Comparison of ENCODE assay signal across 12 cellular contexts in the genomic region with DNA sequence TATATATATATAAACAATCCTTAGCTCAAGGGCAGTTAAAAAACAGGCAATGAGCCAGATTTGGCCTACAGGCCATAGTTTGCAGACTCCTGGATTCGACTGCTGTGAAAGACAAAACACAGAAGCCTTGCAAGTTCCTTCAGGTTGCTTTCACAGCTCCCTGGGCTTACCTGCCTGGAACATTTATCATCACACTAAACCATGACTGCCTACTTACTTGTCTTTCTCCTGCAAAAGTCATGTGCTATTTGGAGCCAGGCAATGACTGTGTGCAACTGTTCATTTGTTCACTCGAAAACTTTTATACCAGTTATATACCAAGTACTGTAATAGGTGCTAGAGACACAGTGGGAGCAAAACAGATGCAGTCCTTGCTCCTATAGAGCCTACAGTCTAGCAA. TPM values are rescaled to one million over a fixed set of nuclear protein-coding genes. Genes with fewer than 3 reads are reported as not detected.
A peak's percentile ranks its signal among the peaks of the same experiment; 100 is the strongest.
DNase-seq lines count a peak whose midpoint lies in the region; ATAC-seq, FAIRE-seq and TF ChIP-seq lines count a peak whose summit lies in the region.
"Had no signal": no experiment of that assay in that cellular context is flagged by ENCODE, and none has a peak within 500 bp of the region (broad histone marks: within the 10 kb centered on the region; RNA-seq: fewer than 3 reads in every experiment).

No MANE protein-coding gene starts in this region.

- dilution Hi-C loops in keratinocyte (cut with MboI; ENCODE audit: extremely low pct_ligation_motif_present, low sequenced_read_pairs), result no loop called here

- peak overlapping the region; percentile 92 for H3K27ac Mint-ChIP-seq in activated CD8-positive, alpha-beta T cell treated with anti-CD3 and anti-CD28 coated beads for 36 hours
- no peak overlapping the region for H3K27ac Mint-ChIP-seq in nephron progenitor cell

- H3K79me2 ChIP-seq in DOHH2 (ENCODE audit: control insufficient read depth, low read length), result peaks cover 22% of the 10 kb centered on the region
- no peaks in the 10 kb centered on the region for H3K79me2 ChIP-seq in keratinocyte (ENCODE audit: control insufficient read depth, insufficient read depth, low read length)

- H3K27ac ChIP-seq in BLaER1 treated with 17β-estradiol and CSF1 and Interleukin-3, amounts not matched to agents 10 nM and 100 nM, result peak overlapping the region in 7 of 11 experiments; percentile 19 to 63 (median 55); a peak in 12 of 22 replicates
- H3K27ac ChIP-seq in DOHH2 (ENCODE audit: low read depth, low read length) (peak overlapping the region; percentile 61), keratinocyte (ENCODE audit: control insufficient read depth, insufficient read depth, low read length) (no peak overlapping the region), WERI-Rb-1 (no peak overlapping the region)
- H3K27ac ChIP-seq: coronary artery, prostate gland, testis had no signal

- no peaks in the 10 kb centered on the region for H4K20me1 ChIP-seq in BLaER1 treated with 17β-estradiol and CSF1 and Interleukin-3, amounts not matched to agents 10 nM and 100 nM
- H4K20me1 ChIP-seq in DOHH2 (ENCODE audit: control insufficient read depth, insufficient read depth, low read depth, low read length) (no peaks in the 10 kb centered on the region), keratinocyte (ENCODE audit: control insufficient read depth, extremely low read depth, insufficient read depth, low read length) (no peaks in the 10 kb centered on the region)

- TF ChIP-seq CTCF in DOHH2 (IDR thresholded peaks at IDR 0.05; ENCODE audit: low read depth, low read length, poor library complexity, severe bottlenecking) (no peak), keratinocyte (optimal IDR thresholded peaks at IDR 0.05 in 1 of 3, IDR thresholded peaks at IDR 0.05 in 1 of 3, conservative IDR thresholded peaks at IDR 0.05 in 1 of 3; ENCODE audit: extremely low read depth in 1 of 3, insufficient read depth in 2 of 3, low read length in 3 of 3) (no peak), WERI-Rb-1 (IDR thresholded peaks at IDR 0.05; ENCODE audit: low read depth, low read length) (no peak), nephron progenitor cell (IDR thresholded peaks at IDR 0.05) (no peak)
- TF ChIP-seq CTCF in activated CD8-positive, alpha-beta T cell treated with anti-CD3 and anti-CD28 coated beads for 36 hours (IDR thresholded peaks at IDR 0.05), result no peak

- no peaks in the 10 kb centered on the region for H3K9me3 ChIP-seq in BLaER1 treated with 17β-estradiol and CSF1 and Interleukin-3, amounts not matched to agents 10 nM and 100 nM (replicated peaks in 1 of 11)
- H3K9me3 ChIP-seq in DOHH2 (ENCODE audit: control insufficient read depth, insufficient read depth, low read length), result peaks cover 3% of the 10 kb centered on the region; the same call in 1 of the 2 replicates
- H3K9me3 ChIP-seq in keratinocyte (ENCODE audit: control insufficient read depth, low read depth, low read length), result no peaks in the 10 kb centered on the region
- H3K9me3 ChIP-seq in WERI-Rb-1 (ENCODE audit: severe bottlenecking), result no peaks in the 10 kb centered on the region
- H3K9me3 ChIP-seq: prostate gland, testis had no signal

- intact Hi-C loops in activated CD8-positive, alpha-beta T cell treated with anti-CD3 and anti-CD28 coated beads for 36 hours (cut with micrococcal nuclease), result loop anchor here (5.0 kb wide), 1 partner anchor 40 kb away; no protein-coding TSS in a partner anchor

- no peak for FAIRE-seq in keratinocyte (lab: Jason Lieb, UNC)
- FAIRE-seq: astrocyte had no signal

- peaks cover 11% of the 10 kb centered on the region for H3K36me3 Mint-ChIP-seq in activated CD8-positive, alpha-beta T cell treated with anti-CD3 and anti-CD28 coated beads for 36 hours (ENCODE audit: low read depth)
- H3K36me3 Mint-ChIP-seq in nephron progenitor cell (ENCODE audit: low read depth), result no peaks in the 10 kb centered on the region

- peak overlapping the region; percentile 50 for H2AFZ ChIP-seq in keratinocyte (ENCODE audit: control insufficient read depth, low read length)

- no peaks in the 10 kb centered on the region for H3K9me2 ChIP-seq in DOHH2 (replicated peaks; ENCODE audit: control insufficient read depth, low read length)

- peaks cover 24 to 47% (median 40%) of the 10 kb centered on the region in 10 experiments for H3K4me1 ChIP-seq in BLaER1 treated with 17β-estradiol and CSF1 and Interleukin-3, amounts not matched to agents 10 nM and 100 nM
- H3K4me1 ChIP-seq in DOHH2 (ENCODE audit: control insufficient read depth, low read length) (peaks cover 32% of the 10 kb centered on the region), keratinocyte (ENCODE audit: control insufficient read depth, extremely low read depth, insufficient read depth, low read length) (peaks cover 10% of the 10 kb centered on the region)
- H3K4me1 ChIP-seq: prostate gland had no signal

- H3K4me3 Mint-ChIP-seq in activated CD8-positive, alpha-beta T cell treated with anti-CD3 and anti-CD28 coated beads for 36 hours, result peak overlapping the region; percentile 25
- no peak overlapping the region for H3K4me3 Mint-ChIP-seq in nephron progenitor cell

- H3K4me3 ChIP-seq in BLaER1 treated with 17β-estradiol and CSF1 and Interleukin-3, amounts not matched to agents 10 nM and 100 nM, result no peak overlapping the region
- H3K4me3 ChIP-seq in DOHH2 (ENCODE audit: low read length) (peak overlapping the region; percentile 27; the same call in 1 of the 2 replicates), keratinocyte (ENCODE audit: control insufficient read depth in 2 of 3, extremely low read depth in 1 of 3, insufficient read depth in 2 of 3, low read depth in 1 of 3, low read length in 3 of 3) (no peak overlapping the region), WERI-Rb-1 (ENCODE audit: low read depth, low read length) (no peak overlapping the region)
- H3K4me3 ChIP-seq: coronary artery, prostate gland, testis had no signal

- H3K4me1 Mint-ChIP-seq in activated CD8-positive, alpha-beta T cell treated with anti-CD3 and anti-CD28 coated beads for 36 hours (ENCODE audit: low read depth), result peaks cover 60% of the 10 kb centered on the region
- H3K4me1 Mint-ChIP-seq in nephron progenitor cell, result peaks cover 14% of the 10 kb centered on the region

- H3K9me1 ChIP-seq in keratinocyte (ENCODE audit: control insufficient read depth, extremely low read depth, insufficient read depth, low read length), result no peaks in the 10 kb centered on the region

- POLR2A ChIA-PET in activated CD8-positive, alpha-beta T cell treated with anti-CD3 and anti-CD28 coated beads for 36 hours (lab: Charles Lee), result interaction anchor here (0.6 to 9.2 kb wide), 5 partner anchors 15 to 132 kb away, joined by 3 to 113 read pairs (median 5); partner anchors contain the start of gene DGLUCY

- peaks cover 7% of the 10 kb centered on the region for H3K9me3 Mint-ChIP-seq in activated CD8-positive, alpha-beta T cell treated with anti-CD3 and anti-CD28 coated beads for 36 hours
- no peaks in the 10 kb centered on the region for H3K9me3 Mint-ChIP-seq in nephron progenitor cell

- H3K4me2 ChIP-seq in BLaER1 treated with 17β-estradiol and CSF1 and Interleukin-3, amounts not matched to agents 10 nM and 100 nM, result peak overlapping the region; percentile 7 to 63 (median 46); a peak in 20 of 22 replicates
- H3K4me2 ChIP-seq in DOHH2 (ENCODE audit: low read length) (peak overlapping the region; percentile 32), keratinocyte (ENCODE audit: control insufficient read depth, extremely low read depth, insufficient read depth, low read depth, low read length) (no peak overlapping the region)

- H3K36me3 ChIP-seq in BLaER1 treated with 17β-estradiol and CSF1 and Interleukin-3, amounts not matched to agents 10 nM and 100 nM, result no peaks in the 10 kb centered on the region
- H3K36me3 ChIP-seq in DOHH2 (ENCODE audit: control insufficient read depth, low read length), result peaks cover 4% of the 10 kb centered on the region; the same call in 1 of the 2 replicates
- H3K36me3 ChIP-seq in keratinocyte (ENCODE audit: control insufficient read depth in 2 of 2, extremely low read depth in 1 of 2, insufficient read depth in 2 of 2, low read length in 2 of 2), result no peaks in the 10 kb centered on the region
- H3K36me3 ChIP-seq in WERI-Rb-1, result peaks cover 3% of the 10 kb centered on the region
- H3K36me3 ChIP-seq: prostate gland had no signal

- CTCF ChIA-PET in activated CD8-positive, alpha-beta T cell treated with anti-CD3 and anti-CD28 coated beads for 36 hours (lab: Charles Lee), result interaction anchor here (1.1 to 7.1 kb wide), 2 partner anchors 52 to 111 kb away, joined by 5 to 36 read pairs; partner anchors contain the start of gene DGLUCY

- peaks cover 2% of the 10 kb centered on the region; the same call in 1 of the 2 replicates for H3F3A ChIP-seq in DOHH2 (ENCODE audit: control insufficient read depth, insufficient read depth)

- no peak overlapping the region for H3K9ac ChIP-seq in BLaER1 treated with 17β-estradiol and CSF1 and Interleukin-3, amounts not matched to agents 10 nM and 100 nM
- no peak overlapping the region for H3K9ac ChIP-seq in keratinocyte (ENCODE audit: control insufficient read depth, extremely low read depth, insufficient read depth, low read length)

- H3K27me3 Mint-ChIP-seq in activated CD8-positive, alpha-beta T cell treated with anti-CD3 and anti-CD28 coated beads for 36 hours, result no peaks in the 10 kb centered on the region
- peaks cover 20% of the 10 kb centered on the region for H3K27me3 Mint-ChIP-seq in nephron progenitor cell (ENCODE audit: low read depth, poor library complexity)

- no peak for DNase-seq in activated CD8-positive, alpha-beta T cell treated with anti-CD3 and anti-CD28 coated beads for 36 hours
- no peak for DNase-seq in keratinocyte (ENCODE audit: low read depth, low spot score)
- no peak for DNase-seq in WERI-Rb-1
- no peak for DNase-seq in NCI-H1092 treated with DMSO at 0.1 percent for 48 hours (lab: John Stamatoyannopoulos, UW)
- no peak for DNase-seq in nephron progenitor cell
- DNase-seq: SHP77 treated with DMSO at 0.1 percent for 48 hours, testis had no signal

- ATAC-seq in activated CD8-positive, alpha-beta T cell treated with anti-CD3 and anti-CD28 coated beads for 36 hours, result no peak

- H3K27me3 ChIP-seq in BLaER1 treated with 17β-estradiol and CSF1 and Interleukin-3, amounts not matched to agents 10 nM and 100 nM, result no peaks in the 10 kb centered on the region
- H3K27me3 ChIP-seq in DOHH2 (ENCODE audit: control insufficient read depth, low read length), result no peaks in the 10 kb centered on the region
- H3K27me3 ChIP-seq in keratinocyte (ENCODE audit: control insufficient read depth, extremely low read depth, insufficient read depth, low read length), result no peaks in the 10 kb centered on the region
- H3K27me3 ChIP-seq in WERI-Rb-1 (ENCODE audit: insufficient read depth, low read depth, severe bottlenecking), result no peaks in the 10 kb centered on the region
- H3K27me3 ChIP-seq: testis had no signal

RNA-seq across cellular contexts. Expression of gene RPS6KA5, which starts 2.2 kb away (rescaled TPM):
- 10 to 100 TPM; 12.8 to 12.9 TPM for total RNA-seq in activated CD8-positive, alpha-beta T cell treated with anti-CD3 and anti-CD28 coated beads for 36 hours
- 1.4 to 2.9 TPM (median 2.6 TPM) in 3 replicates for polyA plus RNA-seq in keratinocyte
- 9.8 TPM for polyA plus RNA-seq in keratinocyte (2011; ENCODE audit: low read depth)
- polyA plus RNA-seq in keratinocyte (2011; cell fraction: cytosol; rRNA removed), result 1.0 and 1.5 TPM in 2 replicates
- polyA plus RNA-seq in keratinocyte (2011; cell fraction: nucleus; rRNA removed), result 2.4 and 2.5 TPM in 2 replicates
- 1.7 and 4.0 TPM in 2 replicates for polyA plus RNA-seq in keratinocyte (2012; ENCODE audit: low replicate concordance)
- 0.62 to 3.0 TPM (median 1.5 TPM) in 3 replicates for polyA minus RNA-seq in keratinocyte
- polyA minus RNA-seq in keratinocyte (2011; cell fraction: cytosol; rRNA and poly(A)+ RNA removed), result 1.9 TPM
- polyA minus RNA-seq in keratinocyte (2011; cell fraction: nucleus; rRNA and poly(A)+ RNA removed), result 2.0 and 6.7 TPM in 2 replicates

RNA-seq across cellular contexts. Expression of gene DGLUCY, which starts 51.3 kb away (rescaled TPM):
- 10 to 100 TPM; 52.3 to 59.3 TPM for total RNA-seq in activated CD8-positive, alpha-beta T cell treated with anti-CD3 and anti-CD28 coated beads for 36 hours
- 13.7 to 33.1 TPM (median 19.4 TPM) in 3 replicates for polyA plus RNA-seq in keratinocyte
- 4.7 TPM for polyA plus RNA-seq in keratinocyte (2011; ENCODE audit: low read depth)
- 11.7 and 12.0 TPM in 2 replicates for polyA plus RNA-seq in keratinocyte (2011; cell fraction: cytosol; rRNA removed)
- 32.9 and 39.7 TPM in 2 replicates for polyA plus RNA-seq in keratinocyte (2011; cell fraction: nucleus; rRNA removed)
- 5.8 and 22.4 TPM in 2 replicates for polyA plus RNA-seq in keratinocyte (2012; ENCODE audit: low replicate concordance)
- polyA minus RNA-seq in keratinocyte, result 15.9 to 44.8 TPM (median 24.6 TPM) in 3 replicates
- polyA minus RNA-seq in keratinocyte (2011; cell fraction: cytosol; rRNA and poly(A)+ RNA removed), result 19.0 TPM
- polyA minus RNA-seq in keratinocyte (2011; cell fraction: nucleus; rRNA and poly(A)+ RNA removed), result 23.3 and 28.5 TPM in 2 replicates

Comparison
In these comparisons a context has a peak if more than half of its experiments do, and no peak if none do; other contexts are left out.
1. H3K27ac ChIP-seq: peak in BLaER1 treated with 17β-estradiol and CSF1 and Interleukin-3, amounts not matched to agents 10 nM and 100 nM (7 of 11) and DOHH2 (single experiment); none in keratinocyte (single experiment) and WERI-Rb-1 (single experiment).